24 cellular contexts compared by ENCODE assay signal in genomic region chr5:126915496-126915895, GRCh38.
"Had no signal": no experiment of that assay in that cellular context is flagged by ENCODE, and none has a peak within 500 bp of the region (broad histone marks: within the 10 kb centered on the region; RNA-seq: fewer than 3 reads in every experiment).

No MANE protein-coding gene starts in this region.

- H3K4me1 ChIP-seq: right lobe of liver, testis had no signal

- H3K9me3 Mint-ChIP-seq: natural killer cell treated with Interleukin-12 subunit alpha and Interleukin-12 subunit beta and Interleukin-15 and Interleukin-18, amount 100 ng/mL, for 72 hours had no signal

- H3K27me3 ChIP-seq: neutrophil, pancreas, right lobe of liver, testis, tibial artery had no signal

- H3K9me3 ChIP-seq: neutrophil, pancreas, right lobe of liver, testis, tibial artery had no signal

- H3K4me3 Mint-ChIP-seq: mesothelial cell of epicardium; naive B cell; natural killer cell treated with Interleukin-12 subunit alpha and Interleukin-12 subunit beta and Interleukin-15 and Interleukin-18, amount 100 ng/mL, for 72 hours; neural crest cell; type B pancreatic cell had no signal

- FAIRE-seq: endometrium, frontal cortex, keratinocyte, pancreas, small intestine had no signal

- H3K4me3 ChIP-seq: coronary artery, lung, mucosa of descending colon, pancreas, right lobe of liver, testis, tibial artery had no signal

- H3K27ac Mint-ChIP-seq: mesothelial cell of epicardium; natural killer cell treated with Interleukin-12 subunit alpha and Interleukin-12 subunit beta and Interleukin-15 and Interleukin-18, amount 100 ng/mL, for 72 hours; type B pancreatic cell had no signal

- H3K27ac ChIP-seq: coronary artery, neutrophil, pancreas, right lobe of liver, testis, tibial artery had no signal

- H3K36me3 ChIP-seq: neutrophil, pancreas, right lobe of liver had no signal

- H3K27me3 Mint-ChIP-seq: naive B cell; natural killer cell treated with Interleukin-12 subunit alpha and Interleukin-12 subunit beta and Interleukin-15 and Interleukin-18, amount 100 ng/mL, for 72 hours had no signal

- ATAC-seq: mucosa of descending colon; natural killer cell treated with Interleukin-12 subunit alpha and Interleukin-12 subunit beta and Interleukin-15 and Interleukin-18, amount 100 ng/mL, for 72 hours; pancreas; right lobe of liver had no signal

- DNase-seq: dermis blood vessel endothelial cell; effector memory CD4-positive, alpha-beta T cell; mesenchymal stem cell; mucosa of descending colon; naive B cell; pancreas; right lobe of liver; small intestine; stimulated activated CD4-positive, alpha-beta T cell treated with anti-CD3 and anti-CD28 coated beads, Interleukin-15, amount 100 ng/mL, for 24 hours; stimulated activated CD4-positive, alpha-beta T cell treated with anti-CD3 and anti-CD28 coated beads, Interleukin-2, amount 100 ng/mL, for 48 hours; stimulated activated naive CD4-positive, alpha-beta T cell; substantia nigra; testis; tibial artery had no signal
